In the genomic region with DNA sequence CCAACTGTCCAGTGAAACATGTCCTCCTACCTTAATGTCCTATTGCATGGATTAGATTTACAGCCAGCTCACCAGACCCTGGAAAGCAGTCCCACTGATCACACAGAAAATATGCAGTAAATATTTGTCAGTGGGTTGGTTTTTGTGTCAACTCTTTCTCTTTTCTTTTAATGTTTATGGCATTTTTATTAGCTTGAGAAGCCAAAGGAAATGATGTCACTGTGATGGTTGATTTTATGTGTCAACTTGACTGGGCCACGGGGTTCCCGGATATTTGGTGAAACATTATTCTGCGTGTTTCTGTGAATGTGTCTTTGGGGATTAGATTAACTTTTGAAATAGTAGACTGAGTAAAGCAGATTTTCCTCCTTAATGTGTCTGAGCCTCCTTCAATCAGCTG, we compare ENCODE assay signal across 22 cellular contexts.
DNase-seq lines count a peak whose midpoint lies in the region; ATAC-seq and TF ChIP-seq lines count a peak whose summit lies in the region.
"Had no signal": no experiment of that assay in that cellular context is flagged by ENCODE, and none has a peak within 500 bp of the region (broad histone marks: within the 10 kb centered on the region; RNA-seq: fewer than 3 reads in every experiment).

No MANE protein-coding gene starts in this region.

- H2AFZ ChIP-seq in ACC112 (ENCODE audit: low read length, unreplicated experiment): peak overlapping the region; percentile 69

- CTCF ChIA-PET in HEK293T (lab: Yijun Ruan, JAX): no interaction called here

- no peak for DNase-seq in HEK293T (ENCODE audit: extremely low spot score)
- DNase-seq in amniotic epithelial cell (ENCODE audit: low read depth): peak; percentile 27
- DNase-seq in left kidney (ENCODE audit: low read depth, low spot score): peak; percentile 49
- no peak for DNase-seq in medulla oblongata (ENCODE audit: extremely low spot score)
- DNase-seq in pons (ENCODE audit: low spot score): no peak
- DNase-seq in DMS53 treated with DMSO at 0.1 percent for 48 hours (lab: John Stamatoyannopoulos, UW; ENCODE audit: unreplicated experiment): no peak
- DNase-seq in stimulated activated effector memory CD8-positive, alpha-beta T cell treated with anti-CD3 and anti-CD28 coated beads, Interleukin-12 subunit alpha, Interleukin-12 subunit beta, amount 100 ng/mL, for 72 hours (ENCODE audit: low spot score in 2 of 2): no peak
- DNase-seq: CD4-positive, CD25-positive, alpha-beta regulatory T cell; cerebellar nuclear complex; DMS53; effector memory CD4-positive, alpha-beta T cell; kidney glomerular epithelial cell; NCI-H1417 treated with DMSO at 0.1 percent for 48 hours; NCI-H2171 treated with DMSO at 0.1 percent for 48 hours; retina; stimulated activated CD4-positive, alpha-beta T cell treated with anti-CD3 and anti-CD28 coated beads, Interleukin-15, amount 100 ng/mL, for 24 hours; T-helper 9 cell had no signal

- no peaks in the 10 kb centered on the region for H3K36me3 ChIP-seq in ACC112 (ENCODE audit: insufficient read depth, low read length)

- POLR2A ChIA-PET in HEK293T (lab: Yijun Ruan, JAX): no interaction called here

- H3K4me3 Mint-ChIP-seq in stimulated activated effector memory CD8-positive, alpha-beta T cell treated with anti-CD3 and anti-CD28 coated beads, Interleukin-12 subunit alpha, Interleukin-12 subunit beta, amount 100 ng/mL, for 72 hours: no peak overlapping the region
- H3K4me3 Mint-ChIP-seq: CD4-positive, CD25-positive, alpha-beta regulatory T cell; mesothelial cell of epicardium; stimulated activated memory B cell treated with anti-CD40 and anti-IgM and Interleukin-4, amounts not matched to agents 10 μg/mL and 1 μg/mL and 100 μg/mL, for 72 hours had no signal

- peaks cover 11% of the 10 kb centered on the region for H3K4me1 Mint-ChIP-seq in stimulated activated effector memory CD8-positive, alpha-beta T cell treated with anti-CD3 and anti-CD28 coated beads, Interleukin-12 subunit alpha, Interleukin-12 subunit beta, amount 100 ng/mL, for 72 hours
- H3K4me1 Mint-ChIP-seq: mesothelial cell of epicardium; stimulated activated memory B cell treated with anti-CD40 and anti-IgM and Interleukin-4, amounts not matched to agents 10 μg/mL and 1 μg/mL and 100 μg/mL, for 72 hours had no signal

- no peak overlapping the region for H3K4me3 ChIP-seq in ACC112 (ENCODE audit: low read depth, low read length)
- H3K4me3 ChIP-seq: A549 had no signal

- H3K9me3 Mint-ChIP-seq in stimulated activated effector memory CD8-positive, alpha-beta T cell treated with anti-CD3 and anti-CD28 coated beads, Interleukin-12 subunit alpha, Interleukin-12 subunit beta, amount 100 ng/mL, for 72 hours: peaks cover 3% of the 10 kb centered on the region

- no peak overlapping the region for H3K27ac ChIP-seq in ACC112 (ENCODE audit: low read depth, low read length)
- H3K27ac ChIP-seq: A549 had no signal

- H3K27ac Mint-ChIP-seq in stimulated activated effector memory CD8-positive, alpha-beta T cell treated with anti-CD3 and anti-CD28 coated beads, Interleukin-12 subunit alpha, Interleukin-12 subunit beta, amount 100 ng/mL, for 72 hours: no peak overlapping the region
- H3K27ac Mint-ChIP-seq: mesothelial cell of epicardium; stimulated activated memory B cell treated with anti-CD40 and anti-IgM and Interleukin-4, amounts not matched to agents 10 μg/mL and 1 μg/mL and 100 μg/mL, for 72 hours had no signal

- H3K27me3 ChIP-seq in ACC112 (ENCODE audit: insufficient read depth, low read length): no peaks in the 10 kb centered on the region

- no peaks in the 10 kb centered on the region for H3K36me3 Mint-ChIP-seq in stimulated activated effector memory CD8-positive, alpha-beta T cell treated with anti-CD3 and anti-CD28 coated beads, Interleukin-12 subunit alpha, Interleukin-12 subunit beta, amount 100 ng/mL, for 72 hours
- H3K36me3 Mint-ChIP-seq: CD4-positive, CD25-positive, alpha-beta regulatory T cell; mesothelial cell of epicardium had no signal

- ATAC-seq in stimulated activated effector memory CD8-positive, alpha-beta T cell treated with anti-CD3 and anti-CD28 coated beads, Interleukin-12 subunit alpha, Interleukin-12 subunit beta, amount 100 ng/mL, for 72 hours: no peak
- ATAC-seq: A549; SK-N-SH treated with all-trans-retinoic acid at 6 μM for 48 hours; stimulated activated memory B cell treated with anti-CD40 and anti-IgM and Interleukin-4, amounts not matched to agents 10 μg/mL and 1 μg/mL and 100 μg/mL, for 72 hours had no signal

- peaks cover 15% of the 10 kb centered on the region for H3K4me1 ChIP-seq in ACC112 (ENCODE audit: control insufficient read depth, insufficient read depth, low read length, unreplicated experiment)
- H3K4me1 ChIP-seq: A549 had no signal

- H3K79me2 ChIP-seq in ACC112 (ENCODE audit: control insufficient read depth, insufficient read depth, low read length, unreplicated experiment): no peaks in the 10 kb centered on the region

TF ChIP-seq in HEK293T, 16 proteins besides CTCF, POLR2A, EP300 and RAD21:
- no peak for TF ChIP-seq BHLHE40 (IDR thresholded peaks at IDR 0.05; ENCODE audit: borderline replicate concordance)
- TF ChIP-seq, protein P1, sequence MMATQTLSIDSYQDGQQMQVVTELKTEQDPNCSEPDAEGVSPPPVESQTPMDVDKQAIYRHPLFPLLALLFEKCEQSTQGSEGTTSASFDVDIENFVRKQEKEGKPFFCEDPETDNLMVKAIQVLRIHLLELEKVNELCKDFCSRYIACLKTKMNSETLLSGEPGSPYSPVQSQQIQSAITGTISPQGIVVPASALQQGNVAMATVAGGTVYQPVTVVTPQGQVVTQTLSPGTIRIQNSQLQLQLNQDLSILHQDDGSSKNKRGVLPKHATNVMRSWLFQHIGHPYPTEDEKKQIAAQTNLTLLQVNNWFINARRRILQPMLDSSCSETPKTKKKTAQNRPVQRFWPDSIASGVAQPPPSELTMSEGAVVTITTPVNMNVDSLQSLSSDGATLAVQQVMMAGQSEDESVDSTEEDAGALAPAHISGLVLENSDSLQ (IDR thresholded peaks at IDR 0.05): 0 out of 2 replicates have a peak, but pooled peaks have one; percentile 16
- no peak for TF ChIP-seq ELF4 (IDR thresholded peaks at IDR 0.05)
- TF ChIP-seq SUZ12 (IDR thresholded peaks at IDR 0.05): no peak
- no peak for TF ChIP-seq HDGF (IDR thresholded peaks at IDR 0.05; ENCODE audit: borderline replicate concordance)
- TF ChIP-seq TARDBP (IDR thresholded peaks at IDR 0.05): no peak
- TF ChIP-seq FOXM1 (IDR thresholded peaks at IDR 0.05; ENCODE audit: borderline replicate concordance): no peak
- no peak for TF ChIP-seq FOXK2 (IDR thresholded peaks at IDR 0.05)

Comparison
In these comparisons a context has a peak if more than half of its experiments do, and no peak if none do; other contexts are left out.
1. DNase-seq: peak in amniotic epithelial cell (single experiment) and left kidney (single experiment); none in HEK293T (single experiment), medulla oblongata (single experiment), pons (single experiment), DMS53 treated with DMSO at 0.1 percent for 48 hours (single experiment) and stimulated activated effector memory CD8-positive, alpha-beta T cell treated with anti-CD3 and anti-CD28 coated beads, Interleukin-12 subunit alpha, Interleukin-12 subunit beta, amount 100 ng/mL, for 72 hours (0 of 2).